In genomic region chr6:35797837-35798526, GRCh38 we compare ENCODE assay signal across 2 cellular contexts.
TF ChIP-seq lines count a peak whose summit lies in the region.

No MANE protein-coding gene starts in this region.

TF ChIP-seq in SK-N-SH, 30 proteins besides CTCF, POLR2A, EP300 and RAD21 (continued from another document):
- TF ChIP-seq NFIC (IDR thresholded peaks at IDR 0.05; ENCODE audit: borderline replicate concordance) (no peak), FOSL2 (IDR thresholded peaks at IDR 0.05; ENCODE audit: borderline replicate concordance, low read depth) (no peak), EZH2phosphoT487 (IDR thresholded peaks at IDR 0.05; ENCODE audit: borderline replicate concordance, low read depth) (no peak), SIN3A (IDR thresholded peaks at IDR 0.05; ENCODE audit: borderline replicate concordance, low read depth, low read length) (no peak), MAX (IDR thresholded peaks at IDR 0.05; ENCODE audit: low read depth) (no peak), NRF1 (IDR thresholded peaks at IDR 0.05; ENCODE audit: low read depth, low read length) (no peak), ZBTB33 (IDR thresholded peaks at IDR 0.05; ENCODE audit: borderline replicate concordance, low read depth) (no peak), TAF1 (IDR thresholded peaks at IDR 0.05; ENCODE audit: borderline replicate concordance, low read depth, low read length) (no peak)

TF ChIP-seq in SK-N-SH treated with all-trans-retinoic acid at 6 μM for 48 hours, 23 proteins besides CTCF, POLR2A, EP300 and RAD21 (continued from another document):
- TF ChIP-seq PPARA (CRISPR knock-in tag; IDR thresholded peaks at IDR 0.05; ENCODE audit: borderline replicate concordance): no peak
- TF ChIP-seq GLIS3 (CRISPR knock-in tag; IDR thresholded peaks at IDR 0.05): no peak
- no peak for TF ChIP-seq ESRRG (CRISPR knock-in tag; IDR thresholded peaks at IDR 0.05)
- TF ChIP-seq CSRNP3 (CRISPR knock-in tag; IDR thresholded peaks at IDR 0.05): no peak
- no peak for TF ChIP-seq OSR1 (CRISPR knock-in tag; IDR thresholded peaks at IDR 0.05)
